In genomic region chr15:71392821-71393220, GRCh38 we compare ENCODE assay signal across 15 cellular contexts.
"Had no signal": no experiment of that assay in that cellular context is flagged by ENCODE, and none has a peak within 500 bp of the region (broad histone marks: within the 10 kb centered on the region; RNA-seq: fewer than 3 reads in every experiment).

No MANE protein-coding gene starts in this region.

- H3K4me1 Mint-ChIP-seq: memory B cell, naive B cell had no signal

- H3K27me3 ChIP-seq: colonic mucosa, gastrocnemius medialis, heart left ventricle had no signal

- H3K4me3 Mint-ChIP-seq: activated naive CD8-positive, alpha-beta T cell; memory B cell; naive B cell; T-helper 17 cell had no signal

- H3K9me3 ChIP-seq: colonic mucosa, gastrocnemius medialis, heart left ventricle, mucosa of descending colon had no signal

- H3K27ac ChIP-seq: colonic mucosa, gastrocnemius medialis had no signal

- ATAC-seq: gastrocnemius medialis, heart left ventricle, left ventricle myocardium superior, T-helper 17 cell had no signal

- H3K36me3 ChIP-seq: colonic mucosa, gastrocnemius medialis, heart left ventricle had no signal

- H3K27ac Mint-ChIP-seq: activated naive CD8-positive, alpha-beta T cell; memory B cell; naive B cell; T-helper 17 cell had no signal

- H3K4me3 ChIP-seq: colonic mucosa, gastrocnemius medialis, heart left ventricle, mucosa of descending colon had no signal

- FAIRE-seq: endometrium had no signal

- H3K36me3 Mint-ChIP-seq: activated naive CD8-positive, alpha-beta T cell; memory B cell; naive B cell had no signal

- DNase-seq: activated CD4-positive, alpha-beta T cell treated with anti-CD3 and anti-CD28 coated beads, Interleukin-2, amount 50 U/mL, for 4 hours; central memory CD4-positive, alpha-beta T cell; colonic mucosa; erythroblast; gastrocnemius medialis; heart left ventricle; left ventricle myocardium superior; mucosa of descending colon; naive B cell; stimulated activated naive CD4-positive, alpha-beta T cell; T-helper 17 cell; trophoblast cell had no signal
